Comparison of ENCODE assay signal across 21 cellular contexts in the genomic region with DNA sequence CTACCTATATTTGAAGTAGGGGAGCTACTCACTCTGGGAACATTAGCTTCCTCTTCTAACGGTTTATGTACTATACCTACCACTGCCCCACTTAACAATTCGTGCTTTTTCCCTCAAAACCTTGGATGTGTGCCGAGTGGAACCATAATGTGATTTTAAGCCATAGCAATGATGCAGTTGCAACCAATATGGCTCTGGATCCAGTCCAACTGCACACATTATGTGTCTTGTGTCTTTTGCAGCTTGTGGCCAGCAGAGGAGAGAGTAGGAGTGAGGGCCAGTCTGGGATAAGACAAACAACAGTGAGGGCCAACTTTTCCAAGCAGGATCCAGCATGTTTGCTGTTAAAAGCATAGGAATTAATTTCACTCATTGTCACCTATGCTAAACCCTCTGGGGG.
"Had no signal": no experiment of that assay in that cellular context is flagged by ENCODE, and none has a peak within 500 bp of the region (broad histone marks: within the 10 kb centered on the region; RNA-seq: fewer than 3 reads in every experiment).

No MANE protein-coding gene starts in this region.

- H2AFZ ChIP-seq: parathyroid adenoma had no signal

- H3K9ac ChIP-seq: parathyroid adenoma had no signal

- DNase-seq: effector CD8-positive, alpha-beta T cell; endodermal cell; foreskin fibroblast; gastrocnemius medialis; head of caudate nucleus; left ventricle myocardium superior; lower lobe of right lung; natural killer cell; right lobe of liver; small intestine; stimulated activated CD4-positive, alpha-beta T cell treated with anti-CD3 and anti-CD28 coated beads, Interleukin-15, amount 100 ng/mL, for 24 hours; stimulated activated CD4-positive, alpha-beta T cell treated with anti-CD3 and anti-CD28 coated beads, Interleukin-2, amount 100 ng/mL, for 48 hours; stimulated activated naive B cell treated with anti-CD40 and anti-IgM and Interleukin-4, amounts not matched to agents 10 μg/mL and 1 μg/mL and 100 μg/mL, for 72 hours; upper lobe of left lung had no signal

- H3K79me2 ChIP-seq: parathyroid adenoma had no signal

- H3K36me3 ChIP-seq: gastrocnemius medialis, lower lobe of right lung, neutrophil, right lobe of liver, thoracic aorta, tibial nerve, upper lobe of left lung had no signal

- FAIRE-seq: small intestine, urothelium cell line had no signal

- H3K9me3 ChIP-seq: gastrocnemius medialis, lower lobe of right lung, neutrophil, right lobe of liver, thoracic aorta, tibial nerve, upper lobe of left lung had no signal

- ATAC-seq: esophagus mucosa; gastrocnemius medialis; left ventricle myocardium superior; lower lobe of right lung; natural killer cell; right lobe of liver; stimulated activated naive B cell treated with anti-CD40 and anti-IgM and Interleukin-4, amounts not matched to agents 10 μg/mL and 1 μg/mL and 100 μg/mL, for 72 hours had no signal

- H3K27me3 ChIP-seq: gastrocnemius medialis, right lobe of liver, tibial nerve, upper lobe of left lung had no signal

- H3K4me1 ChIP-seq: gastrocnemius medialis, lower lobe of right lung, parathyroid adenoma, right lobe of liver, tibial nerve, upper lobe of left lung had no signal

- H3K27ac ChIP-seq: epithelial cell of prostate, gastrocnemius medialis, lower lobe of right lung, neutrophil, parathyroid adenoma, right lobe of liver, thoracic aorta, tibial nerve, upper lobe of left lung had no signal

- H3K4me3 ChIP-seq: gastrocnemius medialis, lower lobe of right lung, right lobe of liver, thoracic aorta, tibial nerve, upper lobe of left lung had no signal
